In the genomic region with DNA sequence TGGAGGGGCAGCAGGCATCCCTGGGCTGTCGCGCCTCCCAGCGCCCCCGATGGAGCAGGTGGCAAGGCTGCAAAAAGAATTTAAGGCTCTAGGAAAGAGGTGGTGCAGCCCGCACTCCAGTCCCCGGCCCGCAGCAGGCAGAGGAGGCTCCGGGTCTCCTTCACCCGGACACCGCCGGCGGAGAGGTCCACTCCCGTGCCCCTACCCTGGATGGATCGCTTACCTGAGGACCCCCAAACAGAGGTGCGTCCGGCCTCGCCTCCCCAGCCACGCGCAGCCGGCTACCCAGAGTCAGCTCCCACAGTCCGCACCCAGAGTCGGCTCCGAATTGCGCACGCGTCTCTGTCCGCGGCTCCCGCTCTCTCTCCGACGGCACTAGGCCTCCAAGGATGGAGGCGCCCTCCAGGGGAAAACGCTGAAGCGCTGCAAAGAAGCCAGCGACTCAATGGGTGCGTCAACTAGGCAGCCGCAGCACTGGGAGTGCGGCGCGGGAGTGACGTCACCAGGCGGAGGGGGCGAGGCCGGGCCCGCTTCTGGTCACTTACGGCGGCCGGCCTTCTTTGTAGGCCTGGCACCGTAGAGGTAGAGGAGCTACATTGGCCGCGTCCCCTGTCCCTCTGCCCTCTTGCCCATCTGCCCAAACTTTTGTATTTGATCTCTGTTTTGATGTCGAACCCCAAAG, we compare ENCODE assay signal across 1 cellular context.
A peak's percentile ranks its signal among the peaks of the same experiment; 100 is the strongest.
TF ChIP-seq lines count a peak whose summit lies in the region.

A gene with protein sequence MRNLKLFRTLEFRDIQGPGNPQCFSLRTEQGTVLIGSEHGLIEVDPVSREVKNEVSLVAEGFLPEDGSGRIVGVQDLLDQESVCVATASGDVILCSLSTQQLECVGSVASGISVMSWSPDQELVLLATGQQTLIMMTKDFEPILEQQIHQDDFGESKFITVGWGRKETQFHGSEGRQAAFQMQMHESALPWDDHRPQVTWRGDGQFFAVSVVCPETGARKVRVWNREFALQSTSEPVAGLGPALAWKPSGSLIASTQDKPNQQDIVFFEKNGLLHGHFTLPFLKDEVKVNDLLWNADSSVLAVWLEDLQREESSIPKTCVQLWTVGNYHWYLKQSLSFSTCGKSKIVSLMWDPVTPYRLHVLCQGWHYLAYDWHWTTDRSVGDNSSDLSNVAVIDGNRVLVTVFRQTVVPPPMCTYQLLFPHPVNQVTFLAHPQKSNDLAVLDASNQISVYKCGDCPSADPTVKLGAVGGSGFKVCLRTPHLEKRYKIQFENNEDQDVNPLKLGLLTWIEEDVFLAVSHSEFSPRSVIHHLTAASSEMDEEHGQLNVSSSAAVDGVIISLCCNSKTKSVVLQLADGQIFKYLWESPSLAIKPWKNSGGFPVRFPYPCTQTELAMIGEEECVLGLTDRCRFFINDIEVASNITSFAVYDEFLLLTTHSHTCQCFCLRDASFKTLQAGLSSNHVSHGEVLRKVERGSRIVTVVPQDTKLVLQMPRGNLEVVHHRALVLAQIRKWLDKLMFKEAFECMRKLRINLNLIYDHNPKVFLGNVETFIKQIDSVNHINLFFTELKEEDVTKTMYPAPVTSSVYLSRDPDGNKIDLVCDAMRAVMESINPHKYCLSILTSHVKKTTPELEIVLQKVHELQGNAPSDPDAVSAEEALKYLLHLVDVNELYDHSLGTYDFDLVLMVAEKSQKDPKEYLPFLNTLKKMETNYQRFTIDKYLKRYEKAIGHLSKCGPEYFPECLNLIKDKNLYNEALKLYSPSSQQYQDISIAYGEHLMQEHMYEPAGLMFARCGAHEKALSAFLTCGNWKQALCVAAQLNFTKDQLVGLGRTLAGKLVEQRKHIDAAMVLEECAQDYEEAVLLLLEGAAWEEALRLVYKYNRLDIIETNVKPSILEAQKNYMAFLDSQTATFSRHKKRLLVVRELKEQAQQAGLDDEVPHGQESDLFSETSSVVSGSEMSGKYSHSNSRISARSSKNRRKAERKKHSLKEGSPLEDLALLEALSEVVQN (N-terminal part only) (minus strand): TSS at position 484 of the 682 bp plus-strand sequence. CDS start 2,978 bp downstream, outside the sequence.

TF ChIP-seq in HEK293, 187 proteins besides CTCF, POLR2A, EP300 and RAD21 (continued from another document and continues in another):
- TF ChIP-seq, protein P1, sequence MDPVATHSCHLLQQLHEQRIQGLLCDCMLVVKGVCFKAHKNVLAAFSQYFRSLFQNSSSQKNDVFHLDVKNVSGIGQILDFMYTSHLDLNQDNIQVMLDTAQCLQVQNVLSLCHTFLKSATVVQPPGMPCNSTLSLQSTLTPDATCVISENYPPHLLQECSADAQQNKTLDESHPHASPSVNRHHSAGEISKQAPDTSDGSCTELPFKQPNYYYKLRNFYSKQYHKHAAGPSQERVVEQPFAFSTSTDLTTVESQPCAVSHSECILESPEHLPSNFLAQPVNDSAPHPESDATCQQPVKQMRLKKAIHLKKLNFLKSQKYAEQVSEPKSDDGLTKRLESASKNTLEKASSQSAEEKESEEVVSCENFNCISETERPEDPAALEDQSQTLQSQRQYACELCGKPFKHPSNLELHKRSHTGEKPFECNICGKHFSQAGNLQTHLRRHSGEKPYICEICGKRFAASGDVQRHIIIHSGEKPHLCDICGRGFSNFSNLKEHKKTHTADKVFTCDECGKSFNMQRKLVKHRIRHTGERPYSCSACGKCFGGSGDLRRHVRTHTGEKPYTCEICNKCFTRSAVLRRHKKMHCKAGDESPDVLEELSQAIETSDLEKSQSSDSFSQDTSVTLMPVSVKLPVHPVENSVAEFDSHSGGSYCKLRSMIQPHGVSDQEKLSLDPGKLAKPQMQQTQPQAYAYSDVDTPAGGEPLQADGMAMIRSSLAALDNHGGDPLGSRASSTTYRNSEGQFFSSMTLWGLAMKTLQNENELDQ (tag by site-specific recombination; IDR thresholded peaks at IDR 0.05; ENCODE audit: low read depth): no peak
- TF ChIP-seq ZBTB8A (tag by site-specific recombination; IDR thresholded peaks at IDR 0.05) (peak; percentile 29), SP7 (tag by site-specific recombination; IDR thresholded peaks at IDR 0.05) (0 out of 2 replicates have a peak, but pooled peaks have one; percentile 13), OSR2 (tag by site-specific recombination; IDR thresholded peaks at IDR 0.05) (no peak), ZNF292 (tag by site-specific recombination; IDR thresholded peaks at IDR 0.05; ENCODE audit: borderline replicate concordance, low read depth) (no peak), ZNF311 (tag by site-specific recombination; IDR thresholded peaks at IDR 0.05; ENCODE audit: borderline replicate concordance) (no peak), IKZF3 (tag by site-specific recombination; IDR thresholded peaks at IDR 0.05) (peak; percentile 62; the same call in 1 of the 2 replicates), ZBTB21 (tag by site-specific recombination; IDR thresholded peaks at IDR 0.05) (peak; percentile 93), ZFP69B (tag by site-specific recombination; IDR thresholded peaks at IDR 0.05) (peak; percentile 51; the same call in 1 of the 2 replicates), KLF8 (tag by site-specific recombination; IDR thresholded peaks at IDR 0.05) (peak; percentile 81), ZNF701 (tag by site-specific recombination; IDR thresholded peaks at IDR 0.05) (no peak), KLF16 (tag by site-specific recombination; IDR thresholded peaks at IDR 0.05) (peak; percentile 79), ZNF660 (tag by site-specific recombination; IDR thresholded peaks at IDR 0.05) (peak; percentile 28), KLF10 (tag by site-specific recombination; IDR thresholded peaks at IDR 0.05) (peak; percentile 56; the same call in 1 of the 2 replicates), GLIS2 (tag by site-specific recombination; IDR thresholded peaks at IDR 0.05) (peak; percentile 58), ZBTB17 (tag by site-specific recombination; IDR thresholded peaks at IDR 0.05) (peak; percentile 60), ZNF621 (tag by site-specific recombination; IDR thresholded peaks at IDR 0.05) (no peak), ZNF654 (tag by site-specific recombination; IDR thresholded peaks at IDR 0.05; ENCODE audit: low read depth) (no peak), SP3 (tag by site-specific recombination; IDR thresholded peaks at IDR 0.05) (peak; percentile 48), KLF9 (tag by site-specific recombination; IDR thresholded peaks at IDR 0.05; ENCODE audit: low read depth) (peak; percentile 59; the same call in 1 of the 2 replicates)
- TF ChIP-seq, protein P2, sequence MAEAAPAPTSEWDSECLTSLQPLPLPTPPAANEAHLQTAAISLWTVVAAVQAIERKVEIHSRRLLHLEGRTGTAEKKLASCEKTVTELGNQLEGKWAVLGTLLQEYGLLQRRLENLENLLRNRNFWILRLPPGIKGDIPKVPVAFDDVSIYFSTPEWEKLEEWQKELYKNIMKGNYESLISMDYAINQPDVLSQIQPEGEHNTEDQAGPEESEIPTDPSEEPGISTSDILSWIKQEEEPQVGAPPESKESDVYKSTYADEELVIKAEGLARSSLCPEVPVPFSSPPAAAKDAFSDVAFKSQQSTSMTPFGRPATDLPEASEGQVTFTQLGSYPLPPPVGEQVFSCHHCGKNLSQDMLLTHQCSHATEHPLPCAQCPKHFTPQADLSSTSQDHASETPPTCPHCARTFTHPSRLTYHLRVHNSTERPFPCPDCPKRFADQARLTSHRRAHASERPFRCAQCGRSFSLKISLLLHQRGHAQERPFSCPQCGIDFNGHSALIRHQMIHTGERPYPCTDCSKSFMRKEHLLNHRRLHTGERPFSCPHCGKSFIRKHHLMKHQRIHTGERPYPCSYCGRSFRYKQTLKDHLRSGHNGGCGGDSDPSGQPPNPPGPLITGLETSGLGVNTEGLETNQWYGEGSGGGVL (tag by site-specific recombination; IDR thresholded peaks at IDR 0.05): peak; percentile 66; the same call in 1 of the 2 replicates
- TF ChIP-seq, protein P3, sequence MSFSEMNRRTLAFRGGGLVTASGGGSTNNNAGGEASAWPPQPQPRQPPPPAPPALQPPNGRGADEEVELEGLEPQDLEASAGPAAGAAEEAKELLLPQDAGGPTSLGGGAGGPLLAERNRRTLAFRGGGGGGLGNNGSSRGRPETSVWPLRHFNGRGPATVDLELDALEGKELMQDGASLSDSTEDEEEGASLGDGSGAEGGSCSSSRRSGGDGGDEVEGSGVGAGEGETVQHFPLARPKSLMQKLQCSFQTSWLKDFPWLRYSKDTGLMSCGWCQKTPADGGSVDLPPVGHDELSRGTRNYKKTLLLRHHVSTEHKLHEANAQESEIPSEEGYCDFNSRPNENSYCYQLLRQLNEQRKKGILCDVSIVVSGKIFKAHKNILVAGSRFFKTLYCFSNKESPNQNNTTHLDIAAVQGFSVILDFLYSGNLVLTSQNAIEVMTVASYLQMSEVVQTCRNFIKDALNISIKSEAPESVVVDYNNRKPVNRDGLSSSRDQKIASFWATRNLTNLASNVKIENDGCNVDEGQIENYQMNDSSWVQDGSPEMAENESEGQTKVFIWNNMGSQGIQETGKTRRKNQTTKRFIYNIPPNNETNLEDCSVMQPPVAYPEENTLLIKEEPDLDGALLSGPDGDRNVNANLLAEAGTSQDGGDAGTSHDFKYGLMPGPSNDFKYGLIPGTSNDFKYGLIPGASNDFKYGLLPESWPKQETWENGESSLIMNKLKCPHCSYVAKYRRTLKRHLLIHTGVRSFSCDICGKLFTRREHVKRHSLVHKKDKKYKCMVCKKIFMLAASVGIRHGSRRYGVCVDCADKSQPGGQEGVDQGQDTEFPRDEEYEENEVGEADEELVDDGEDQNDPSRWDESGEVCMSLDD (tag by site-specific recombination; IDR thresholded peaks at IDR 0.05): peak; percentile 87
- TF ChIP-seq, protein P4, sequence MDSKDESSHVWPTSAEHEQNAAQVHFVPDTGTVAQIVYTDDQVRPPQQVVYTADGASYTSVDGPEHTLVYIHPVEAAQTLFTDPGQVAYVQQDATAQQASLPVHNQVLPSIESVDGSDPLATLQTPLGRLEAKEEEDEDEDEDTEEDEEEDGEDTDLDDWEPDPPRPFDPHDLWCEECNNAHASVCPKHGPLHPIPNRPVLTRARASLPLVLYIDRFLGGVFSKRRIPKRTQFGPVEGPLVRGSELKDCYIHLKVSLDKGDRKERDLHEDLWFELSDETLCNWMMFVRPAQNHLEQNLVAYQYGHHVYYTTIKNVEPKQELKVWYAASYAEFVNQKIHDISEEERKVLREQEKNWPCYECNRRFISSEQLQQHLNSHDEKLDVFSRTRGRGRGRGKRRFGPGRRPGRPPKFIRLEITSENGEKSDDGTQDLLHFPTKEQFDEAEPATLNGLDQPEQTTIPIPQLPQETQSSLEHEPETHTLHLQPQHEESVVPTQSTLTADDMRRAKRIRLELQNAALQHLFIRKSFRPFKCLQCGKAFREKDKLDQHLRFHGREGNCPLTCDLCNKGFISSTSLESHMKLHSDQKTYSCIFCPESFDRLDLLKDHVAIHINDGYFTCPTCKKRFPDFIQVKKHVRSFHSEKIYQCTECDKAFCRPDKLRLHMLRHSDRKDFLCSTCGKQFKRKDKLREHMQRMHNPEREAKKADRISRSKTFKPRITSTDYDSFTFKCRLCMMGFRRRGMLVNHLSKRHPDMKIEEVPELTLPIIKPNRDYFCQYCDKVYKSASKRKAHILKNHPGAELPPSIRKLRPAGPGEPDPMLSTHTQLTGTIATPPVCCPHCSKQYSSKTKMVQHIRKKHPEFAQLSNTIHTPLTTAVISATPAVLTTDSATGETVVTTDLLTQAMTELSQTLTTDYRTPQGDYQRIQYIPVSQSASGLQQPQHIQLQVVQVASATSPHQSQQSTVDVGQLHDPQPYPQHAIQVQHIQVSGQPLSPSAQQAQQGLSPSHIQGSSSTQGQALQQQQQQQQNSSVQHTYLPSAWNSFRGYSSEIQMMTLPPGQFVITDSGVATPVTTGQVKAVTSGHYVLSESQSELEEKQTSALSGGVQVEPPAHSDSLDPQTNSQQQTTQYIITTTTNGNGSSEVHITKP (tag by site-specific recombination; IDR thresholded peaks at IDR 0.05): peak; percentile 67
- TF ChIP-seq, protein P5, sequence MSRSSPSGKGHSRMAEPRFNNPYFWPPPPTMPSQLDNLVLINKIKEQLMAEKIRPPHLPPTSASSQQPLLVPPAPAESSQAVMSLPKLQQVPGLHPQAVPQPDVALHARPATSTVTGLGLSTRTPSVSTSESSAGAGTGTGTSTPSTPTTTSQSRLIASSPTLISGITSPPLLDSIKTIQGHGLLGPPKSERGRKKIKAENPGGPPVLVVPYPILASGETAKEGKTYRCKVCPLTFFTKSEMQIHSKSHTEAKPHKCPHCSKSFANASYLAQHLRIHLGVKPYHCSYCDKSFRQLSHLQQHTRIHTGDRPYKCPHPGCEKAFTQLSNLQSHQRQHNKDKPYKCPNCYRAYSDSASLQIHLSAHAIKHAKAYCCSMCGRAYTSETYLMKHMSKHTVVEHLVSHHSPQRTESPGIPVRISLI (tag by site-specific recombination; IDR thresholded peaks at IDR 0.05): no peak
- TF ChIP-seq, protein P6, sequence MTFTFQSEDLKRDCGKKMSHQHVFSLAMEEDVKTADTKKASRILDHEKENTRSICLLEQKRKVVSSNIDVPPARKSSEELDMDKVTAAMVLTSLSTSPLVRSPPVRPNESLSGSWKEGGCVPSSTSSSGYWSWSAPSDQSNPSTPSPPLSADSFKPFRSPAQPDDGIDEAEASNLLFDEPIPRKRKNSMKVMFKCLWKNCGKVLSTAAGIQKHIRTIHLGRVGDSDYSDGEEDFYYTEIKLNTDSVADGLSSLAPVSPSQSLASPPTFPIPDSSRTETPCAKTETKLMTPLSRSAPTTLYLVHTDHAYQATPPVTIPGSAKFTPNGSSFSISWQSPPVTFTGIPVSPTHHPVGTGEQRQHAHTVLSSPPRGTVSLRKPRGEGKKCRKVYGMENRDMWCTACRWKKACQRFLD (tag by site-specific recombination; IDR thresholded peaks at IDR 0.05): no peak
- TF ChIP-seq, protein P7, sequence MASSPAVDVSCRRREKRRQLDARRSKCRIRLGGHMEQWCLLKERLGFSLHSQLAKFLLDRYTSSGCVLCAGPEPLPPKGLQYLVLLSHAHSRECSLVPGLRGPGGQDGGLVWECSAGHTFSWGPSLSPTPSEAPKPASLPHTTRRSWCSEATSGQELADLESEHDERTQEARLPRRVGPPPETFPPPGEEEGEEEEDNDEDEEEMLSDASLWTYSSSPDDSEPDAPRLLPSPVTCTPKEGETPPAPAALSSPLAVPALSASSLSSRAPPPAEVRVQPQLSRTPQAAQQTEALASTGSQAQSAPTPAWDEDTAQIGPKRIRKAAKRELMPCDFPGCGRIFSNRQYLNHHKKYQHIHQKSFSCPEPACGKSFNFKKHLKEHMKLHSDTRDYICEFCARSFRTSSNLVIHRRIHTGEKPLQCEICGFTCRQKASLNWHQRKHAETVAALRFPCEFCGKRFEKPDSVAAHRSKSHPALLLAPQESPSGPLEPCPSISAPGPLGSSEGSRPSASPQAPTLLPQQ (tag by site-specific recombination; IDR thresholded peaks at IDR 0.05): peak; percentile 45; the same call in 1 of the 2 replicates
- TF ChIP-seq, protein P8, sequence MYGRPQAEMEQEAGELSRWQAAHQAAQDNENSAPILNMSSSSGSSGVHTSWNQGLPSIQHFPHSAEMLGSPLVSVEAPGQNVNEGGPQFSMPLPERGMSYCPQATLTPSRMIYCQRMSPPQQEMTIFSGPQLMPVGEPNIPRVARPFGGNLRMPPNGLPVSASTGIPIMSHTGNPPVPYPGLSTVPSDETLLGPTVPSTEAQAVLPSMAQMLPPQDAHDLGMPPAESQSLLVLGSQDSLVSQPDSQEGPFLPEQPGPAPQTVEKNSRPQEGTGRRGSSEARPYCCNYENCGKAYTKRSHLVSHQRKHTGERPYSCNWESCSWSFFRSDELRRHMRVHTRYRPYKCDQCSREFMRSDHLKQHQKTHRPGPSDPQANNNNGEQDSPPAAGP (tag by site-specific recombination; IDR thresholded peaks at IDR 0.05): 0 out of 2 replicates have a peak, but pooled peaks have one; percentile 29
- TF ChIP-seq, protein P9, sequence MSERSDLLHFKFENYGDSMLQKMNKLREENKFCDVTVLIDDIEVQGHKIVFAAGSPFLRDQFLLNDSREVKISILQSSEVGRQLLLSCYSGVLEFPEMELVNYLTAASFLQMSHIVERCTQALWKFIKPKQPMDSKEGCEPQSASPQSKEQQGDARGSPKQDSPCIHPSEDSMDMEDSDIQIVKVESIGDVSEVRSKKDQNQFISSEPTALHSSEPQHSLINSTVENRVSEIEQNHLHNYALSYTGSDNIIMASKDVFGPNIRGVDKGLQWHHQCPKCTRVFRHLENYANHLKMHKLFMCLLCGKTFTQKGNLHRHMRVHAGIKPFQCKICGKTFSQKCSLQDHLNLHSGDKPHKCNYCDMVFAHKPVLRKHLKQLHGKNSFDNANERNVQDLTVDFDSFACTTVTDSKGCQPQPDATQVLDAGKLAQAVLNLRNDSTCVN (tag by site-specific recombination; optimal IDR thresholded peaks at IDR 0.05): peak; percentile 68
